ENCODE assay signal across 23 cellular contexts in genomic region chr22:31238057-31238456, GRCh38. TPM values are rescaled to one million over a fixed set of nuclear protein-coding genes. Genes with fewer than 3 reads are reported as not detected.
DNase-seq lines count a peak whose midpoint lies in the region; ATAC-seq, FAIRE-seq and TF ChIP-seq lines count a peak whose summit lies in the region.
"Had no signal": no experiment of that assay in that cellular context is flagged by ENCODE, and none has a peak within 500 bp of the region (broad histone marks: within the 10 kb centered on the region; RNA-seq: fewer than 3 reads in every experiment).

No MANE protein-coding gene starts in this region.

- dilution Hi-C loops in endothelial cell of umbilical vein (cut with MboI; ENCODE audit: extremely low pct_ligation_motif_present, low sequenced_read_pairs), result no loop called here

- no TSS peak for BruUV-seq in endothelial cell of umbilical vein (replicated peaks; lab: Mats Ljungman, UMichigan)

- no peaks in the 10 kb centered on the region for H3K9me3 Mint-ChIP-seq in activated CD4-positive, alpha-beta T cell treated with anti-CD3 and anti-CD28 coated beads for 36 hours (ENCODE audit: low read depth)
- H3K9me3 Mint-ChIP-seq in activated CD4-positive, alpha-beta T cell treated with anti-CD3 and anti-CD28 coated beads, Interleukin-2, amount 10 ng/mL, durations not matched to agents 24 days and 14 days, result no peaks in the 10 kb centered on the region
- H3K9me3 Mint-ChIP-seq: activated CD4-positive, alpha-beta memory T cell treated with anti-CD3 and anti-CD28 coated beads for 36 hours; activated naive CD4-positive, alpha-beta T cell treated with anti-CD3 and anti-CD28 coated beads for 36 hours; activated T-cell treated with anti-CD3 and anti-CD28 coated beads, Interleukin-2, amount 50 U/mL, for 24 hours; central memory CD8-positive, alpha-beta T cell; memory B cell; T-helper 1 cell treated with Interleukin-12 subunit alpha and Interleukin-12 subunit beta and Interleukin-4 antibody, amounts not matched to agents 30 μg/mL and 1 μg/mL, for 36 hours had no signal

- H2AFZ ChIP-seq in endothelial cell of umbilical vein (ENCODE audit: low read depth, low read length), result no peak overlapping the region

- POLR2A ChIA-PET in activated CD4-positive, alpha-beta T cell treated with anti-CD3 and anti-CD28 coated beads for 36 hours (lab: Charles Lee), result no interaction called here
- POLR2A ChIA-PET in endothelial cell of umbilical vein (lab: Charles Lee), result no interaction called here

- H3K4me2 ChIP-seq in endothelial cell of umbilical vein (ENCODE audit: insufficient read depth, low read length), result no peak overlapping the region

- no peaks in the 10 kb centered on the region for H4K20me1 ChIP-seq in endothelial cell of umbilical vein (replicated peaks; ENCODE audit: control insufficient read depth, extremely low read depth, insufficient read depth, low read length)

- H3K4me3 ChIP-seq in endothelial cell of umbilical vein (replicated peaks in 1 of 3; ENCODE audit: insufficient read depth in 1 of 3, low read depth in 1 of 3, low read length in 3 of 3), result no peak overlapping the region
- H3K4me3 ChIP-seq: ascending aorta, right lobe of liver had no signal

- FAIRE-seq in endothelial cell of umbilical vein (lab: Jason Lieb, UNC) (no peak), GM12892 (lab: Jason Lieb, UNC) (no peak)
- FAIRE-seq: A204.1 had no signal

- H3K36me3 ChIP-seq in endothelial cell of umbilical vein (ENCODE audit: control insufficient read depth in 2 of 2, extremely low read depth in 1 of 2, insufficient read depth in 2 of 2, low read length in 2 of 2), result peaks cover 0 to 3% of the 10 kb centered on the region in 2 experiments
- H3K36me3 ChIP-seq: BE2C had no signal

- no peak overlapping the region for H3K9ac ChIP-seq in endothelial cell of umbilical vein (replicated peaks; ENCODE audit: extremely low read depth, insufficient read depth, low read length)

- peaks cover 11% of the 10 kb centered on the region for H3K4me1 Mint-ChIP-seq in activated CD4-positive, alpha-beta T cell treated with anti-CD3 and anti-CD28 coated beads for 36 hours
- H3K4me1 Mint-ChIP-seq in activated CD4-positive, alpha-beta T cell treated with anti-CD3 and anti-CD28 coated beads, Interleukin-2, amount 10 ng/mL, durations not matched to agents 24 days and 14 days, result peaks cover 42% of the 10 kb centered on the region

- intact Hi-C loops in activated CD4-positive, alpha-beta T cell treated with anti-CD3 and anti-CD28 coated beads for 36 hours (cut with DNase I, micrococcal nuclease), result no loop called here
- intact Hi-C loops in activated CD4-positive, alpha-beta T cell treated with anti-CD3 and anti-CD28 coated beads, Interleukin-2, amount 10 ng/mL, durations not matched to agents 24 days and 14 days (cut with micrococcal nuclease), result no loop called here
- intact Hi-C loops in endothelial cell of umbilical vein (cut with micrococcal nuclease), result no loop called here

- H3K4me3 Mint-ChIP-seq in activated CD4-positive, alpha-beta T cell treated with anti-CD3 and anti-CD28 coated beads for 36 hours, result no peak overlapping the region
- H3K4me3 Mint-ChIP-seq in activated CD4-positive, alpha-beta T cell treated with anti-CD3 and anti-CD28 coated beads, Interleukin-2, amount 10 ng/mL, durations not matched to agents 24 days and 14 days, result no peak overlapping the region
- H3K4me3 Mint-ChIP-seq: activated CD4-positive, alpha-beta memory T cell treated with anti-CD3 and anti-CD28 coated beads for 36 hours; activated naive CD4-positive, alpha-beta T cell treated with anti-CD3 and anti-CD28 coated beads for 36 hours; activated T-cell treated with anti-CD3 and anti-CD28 coated beads, Interleukin-2, amount 50 U/mL, for 24 hours; central memory CD8-positive, alpha-beta T cell; memory B cell; T-helper 1 cell treated with Interleukin-12 subunit alpha and Interleukin-12 subunit beta and Interleukin-4 antibody, amounts not matched to agents 30 μg/mL and 1 μg/mL, for 36 hours had no signal

- peaks cover 76% of the 10 kb centered on the region for H3K4me1 ChIP-seq in endothelial cell of umbilical vein (ENCODE audit: control insufficient read depth, extremely low read depth, insufficient read depth, low read length)
- H3K4me1 ChIP-seq: BE2C had no signal

- H3K27ac Mint-ChIP-seq in activated CD4-positive, alpha-beta T cell treated with anti-CD3 and anti-CD28 coated beads for 36 hours, result no peak overlapping the region
- H3K27ac Mint-ChIP-seq in activated CD4-positive, alpha-beta T cell treated with anti-CD3 and anti-CD28 coated beads, Interleukin-2, amount 10 ng/mL, durations not matched to agents 24 days and 14 days, result no peak overlapping the region
- H3K27ac Mint-ChIP-seq: activated CD4-positive, alpha-beta memory T cell treated with anti-CD3 and anti-CD28 coated beads for 36 hours; activated naive CD4-positive, alpha-beta T cell treated with anti-CD3 and anti-CD28 coated beads for 36 hours; activated T-cell treated with anti-CD3 and anti-CD28 coated beads, Interleukin-2, amount 50 U/mL, for 24 hours; memory B cell; T-helper 1 cell treated with Interleukin-12 subunit alpha and Interleukin-12 subunit beta and Interleukin-4 antibody, amounts not matched to agents 30 μg/mL and 1 μg/mL, for 36 hours had no signal

- peaks cover 11% of the 10 kb centered on the region for H3K36me3 Mint-ChIP-seq in activated CD4-positive, alpha-beta T cell treated with anti-CD3 and anti-CD28 coated beads for 36 hours (ENCODE audit: low read depth)
- H3K36me3 Mint-ChIP-seq in activated CD4-positive, alpha-beta T cell treated with anti-CD3 and anti-CD28 coated beads, Interleukin-2, amount 10 ng/mL, durations not matched to agents 24 days and 14 days (ENCODE audit: low read depth), result peaks cover 18% of the 10 kb centered on the region

- H3K27me3 ChIP-seq in endothelial cell of umbilical vein (ENCODE audit: control insufficient read depth in 2 of 2, insufficient read depth in 2 of 2, low read length in 2 of 2), result no peaks in the 10 kb centered on the region
- H3K27me3 ChIP-seq: ascending aorta, BE2C, right lobe of liver had no signal

- TF ChIP-seq POLR2A in endothelial cell of umbilical vein (IDR thresholded peaks at IDR 0.05; ENCODE audit: low read depth, low read length) (no peak), GM12892 (IDR thresholded peaks at IDR 0.05; ENCODE audit: low read depth, low read length) (no peak)

- H3K9me3 ChIP-seq in endothelial cell of umbilical vein (replicated peaks; ENCODE audit: control insufficient read depth, insufficient read depth, low read length), result no peaks in the 10 kb centered on the region
- H3K9me3 ChIP-seq: ascending aorta, BE2C, right lobe of liver had no signal

- CTCF ChIA-PET in activated CD4-positive, alpha-beta T cell treated with anti-CD3 and anti-CD28 coated beads for 36 hours (lab: Charles Lee), result interaction anchor here (1.1 to 1.7 kb wide), 2 partner anchors 9 to 71 kb away, joined by 4 read pairs; no protein-coding TSS in a partner anchor
- CTCF ChIA-PET in endothelial cell of umbilical vein (lab: Charles Lee), result interaction anchor here (1.5 kb wide), 1 partner anchor 35 kb away, joined by 5 read pairs; no protein-coding TSS in a partner anchor

- peaks cover 52% of the 10 kb centered on the region for H3K79me2 ChIP-seq in endothelial cell of umbilical vein (ENCODE audit: control insufficient read depth, insufficient read depth, low read length)

- DNase-seq in activated CD4-positive, alpha-beta T cell treated with anti-CD3 and anti-CD28 coated beads for 36 hours, result no peak
- DNase-seq in activated CD4-positive, alpha-beta T cell treated with anti-CD3 and anti-CD28 coated beads, Interleukin-2, amount 10 ng/mL, durations not matched to agents 24 days and 14 days, result no peak
- DNase-seq in HT1080 (ENCODE audit: low read depth) (peak; percentile 70), endothelial cell of umbilical vein (ENCODE audit: low read depth, low spot score) (no peak), COR-L47 (lab: John Stamatoyannopoulos, UW) (no peak), GM12892 (ENCODE audit: insufficient read length) (no peak)
- DNase-seq: activated CD4-positive, alpha-beta memory T cell treated with anti-CD3 and anti-CD28 coated beads for 36 hours; activated naive CD4-positive, alpha-beta T cell treated with anti-CD3 and anti-CD28 coated beads for 36 hours; activated T-cell treated with anti-CD3 and anti-CD28 coated beads, Interleukin-2, amount 50 U/mL, for 24 hours; BE2C; effector CD4-positive, alpha-beta T cell; EL; right lobe of liver; SHP77 treated with DMSO at 0.1 percent for 48 hours had no signal

- TF ChIP-seq CTCF in endothelial cell of umbilical vein (IDR thresholded peaks at IDR 0.05; ENCODE audit: extremely low read depth in 1 of 2, insufficient read depth in 1 of 2, low read depth in 1 of 2, low read length in 2 of 2), result no peak

- peak overlapping the region; percentile 27 for H3K27ac ChIP-seq in endothelial cell of umbilical vein (ENCODE audit: insufficient read depth, low read depth, low read length)
- H3K27ac ChIP-seq: ascending aorta, HL-60, right lobe of liver had no signal

- no peaks in the 10 kb centered on the region for H3K9me1 ChIP-seq in endothelial cell of umbilical vein (replicated peaks; ENCODE audit: control insufficient read depth, extremely low read depth, insufficient read depth, low read length)

- peak; percentile 23 for ATAC-seq in activated CD4-positive, alpha-beta T cell treated with anti-CD3 and anti-CD28 coated beads for 36 hours
- ATAC-seq in GM18867 (IDR thresholded peaks at IDR 0.05; ENCODE audit: unreplicated experiment) (peak; percentile 62), GM21717 (IDR thresholded peaks at IDR 0.05; ENCODE audit: unreplicated experiment) (no peak)
- ATAC-seq: esophagus mucosa, right lobe of liver had no signal

- H3K27me3 Mint-ChIP-seq in activated CD4-positive, alpha-beta T cell treated with anti-CD3 and anti-CD28 coated beads for 36 hours, result no peaks in the 10 kb centered on the region
- H3K27me3 Mint-ChIP-seq in activated CD4-positive, alpha-beta T cell treated with anti-CD3 and anti-CD28 coated beads, Interleukin-2, amount 10 ng/mL, durations not matched to agents 24 days and 14 days, result no peaks in the 10 kb centered on the region
- H3K27me3 Mint-ChIP-seq: activated CD4-positive, alpha-beta memory T cell treated with anti-CD3 and anti-CD28 coated beads for 36 hours; activated T-cell treated with anti-CD3 and anti-CD28 coated beads, Interleukin-2, amount 50 U/mL, for 24 hours; central memory CD8-positive, alpha-beta T cell; memory B cell had no signal

RNA-seq across cellular contexts. Expression of gene LIMK2, which starts 26.0 kb away (rescaled TPM):
- 10 to 100 TPM; 31.8 to 34.4 TPM for total RNA-seq in activated CD4-positive, alpha-beta T cell treated with anti-CD3 and anti-CD28 coated beads for 36 hours
- total RNA-seq in activated CD4-positive, alpha-beta T cell treated with anti-CD3 and anti-CD28 coated beads, Interleukin-2, amount 10 ng/mL, durations not matched to agents 24 days and 14 days, result 34.2 and 35.9 TPM in 2 replicates
- 18.7 and 19.9 TPM in 2 replicates for total RNA-seq in HT1080 (2014; rRNA removed; shearing (Covaris generic))
- 7.8 and 10.3 TPM in 2 replicates for polyA plus RNA-seq in HT1080 (2015; cell fraction: cytosol; rRNA removed)
- 20.6 and 22.3 TPM in 2 replicates for polyA plus RNA-seq in HT1080 (2015; cell fraction: nucleus; rRNA removed)
- total RNA-seq in endothelial cell of umbilical vein, result 71.7 and 76.7 TPM in 2 replicates
- polyA plus RNA-seq in endothelial cell of umbilical vein, result 19.4 and 23.2 TPM in 2 replicates
- polyA plus RNA-seq in endothelial cell of umbilical vein (2011; cell fraction: cytosol; rRNA removed), result 18.1 and 19.6 TPM in 2 replicates
- 86.3 and 93.0 TPM in 2 replicates for polyA plus RNA-seq in endothelial cell of umbilical vein (2011; cell fraction: nucleus; rRNA removed)
- polyA plus RNA-seq in endothelial cell of umbilical vein (2012), result 29.6 and 37.8 TPM in 2 replicates
- polyA minus RNA-seq in endothelial cell of umbilical vein, result 46.1 and 47.6 TPM in 2 replicates
- 1.6 TPM for polyA minus RNA-seq in endothelial cell of umbilical vein (2011; cell fraction: cytosol; rRNA and poly(A)+ RNA removed)
- 47.3 and 65.9 TPM in 2 replicates for polyA minus RNA-seq in endothelial cell of umbilical vein (2011; cell fraction: nucleus; rRNA and poly(A)+ RNA removed)
- polyA plus RNA-seq in GM12892 (2012; ENCODE audit: missing spikeins), result 17.6 TPM

RNA-seq across cellular contexts. Expression of gene PIK3IP1, which starts 54.2 kb away (rescaled TPM):
- total RNA-seq in activated CD4-positive, alpha-beta T cell treated with anti-CD3 and anti-CD28 coated beads for 36 hours, result 10 to 100 TPM; 14.2 to 15.1 TPM
- 12.4 TPM in 2 replicates for total RNA-seq in activated CD4-positive, alpha-beta T cell treated with anti-CD3 and anti-CD28 coated beads, Interleukin-2, amount 10 ng/mL, durations not matched to agents 24 days and 14 days
- total RNA-seq in HT1080 (2014; rRNA removed; shearing (Covaris generic)), result 1.1 and 1.3 TPM in 2 replicates
- 1.7 and 2.5 TPM in 2 replicates for polyA plus RNA-seq in HT1080 (2015; cell fraction: cytosol; rRNA removed)
- 6.1 and 9.4 TPM in 2 replicates for polyA plus RNA-seq in HT1080 (2015; cell fraction: nucleus; rRNA removed)
- 7.7 and 8.4 TPM in 2 replicates for total RNA-seq in endothelial cell of umbilical vein
- 11.1 and 13.2 TPM in 2 replicates for polyA plus RNA-seq in endothelial cell of umbilical vein
- polyA plus RNA-seq in endothelial cell of umbilical vein (2011; cell fraction: cytosol; rRNA removed), result 9.5 and 12.6 TPM in 2 replicates
- polyA plus RNA-seq in endothelial cell of umbilical vein (2011; cell fraction: nucleus; rRNA removed), result 8.8 TPM in 2 replicates
- polyA plus RNA-seq in endothelial cell of umbilical vein (2012), result 12.8 and 19.8 TPM in 2 replicates
- 10.6 and 10.9 TPM in 2 replicates for polyA minus RNA-seq in endothelial cell of umbilical vein
- 1.0 TPM for polyA minus RNA-seq in endothelial cell of umbilical vein (2011; cell fraction: cytosol; rRNA and poly(A)+ RNA removed)
- polyA minus RNA-seq in endothelial cell of umbilical vein (2011; cell fraction: nucleus; rRNA and poly(A)+ RNA removed), result 7.2 and 7.8 TPM in 2 replicates
- 4.5 TPM for polyA plus RNA-seq in GM12892 (2012; ENCODE audit: missing spikeins)
